1 cellular context compared by ENCODE assay signal in the genomic region with DNA sequence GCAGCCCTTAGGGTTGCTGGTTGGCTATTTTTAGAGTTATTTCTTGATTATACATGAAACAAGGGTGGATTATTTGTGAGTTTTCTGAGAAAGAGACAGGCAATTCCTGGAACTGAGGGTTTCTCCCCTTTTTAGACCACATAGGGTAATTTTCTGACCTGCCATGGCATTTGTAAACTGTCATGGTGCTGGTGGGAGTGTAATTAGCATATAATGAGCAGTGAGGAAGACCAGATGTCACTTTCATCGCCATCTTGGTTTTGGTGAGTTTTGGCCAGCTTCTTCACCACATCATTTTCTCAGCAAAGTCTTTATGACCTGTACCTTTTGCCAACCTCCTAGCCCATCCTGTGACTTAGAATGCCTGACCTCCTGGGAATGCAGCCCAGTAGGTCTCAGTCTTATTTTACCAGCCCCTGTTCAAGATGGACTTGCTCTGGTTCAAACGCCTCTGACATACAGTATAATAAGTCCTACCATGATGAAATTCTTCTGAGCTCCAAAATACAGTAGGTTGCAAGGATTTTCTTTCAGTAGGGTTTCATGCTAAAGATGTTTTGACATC.
TF ChIP-seq lines count a peak whose summit lies in the region.

No MANE protein-coding gene starts in this region.

TF ChIP-seq in HepG2, 621 proteins besides CTCF, POLR2A, EP300 and RAD21 (continued from another document):
- TF ChIP-seq, protein P1, sequence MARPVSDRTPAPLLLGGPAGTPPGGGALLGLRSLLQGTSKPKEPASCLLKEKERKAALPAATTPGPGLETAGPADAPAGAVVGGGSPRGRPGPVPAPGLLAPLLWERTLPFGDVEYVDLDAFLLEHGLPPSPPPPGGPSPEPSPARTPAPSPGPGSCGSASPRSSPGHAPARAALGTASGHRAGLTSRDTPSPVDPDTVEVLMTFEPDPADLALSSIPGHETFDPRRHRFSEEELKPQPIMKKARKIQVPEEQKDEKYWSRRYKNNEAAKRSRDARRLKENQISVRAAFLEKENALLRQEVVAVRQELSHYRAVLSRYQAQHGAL (CRISPR knock-in tag; IDR thresholded peaks at IDR 0.05; ENCODE audit: not compliant biosample characterization), result no peak
- TF ChIP-seq, protein P2, sequence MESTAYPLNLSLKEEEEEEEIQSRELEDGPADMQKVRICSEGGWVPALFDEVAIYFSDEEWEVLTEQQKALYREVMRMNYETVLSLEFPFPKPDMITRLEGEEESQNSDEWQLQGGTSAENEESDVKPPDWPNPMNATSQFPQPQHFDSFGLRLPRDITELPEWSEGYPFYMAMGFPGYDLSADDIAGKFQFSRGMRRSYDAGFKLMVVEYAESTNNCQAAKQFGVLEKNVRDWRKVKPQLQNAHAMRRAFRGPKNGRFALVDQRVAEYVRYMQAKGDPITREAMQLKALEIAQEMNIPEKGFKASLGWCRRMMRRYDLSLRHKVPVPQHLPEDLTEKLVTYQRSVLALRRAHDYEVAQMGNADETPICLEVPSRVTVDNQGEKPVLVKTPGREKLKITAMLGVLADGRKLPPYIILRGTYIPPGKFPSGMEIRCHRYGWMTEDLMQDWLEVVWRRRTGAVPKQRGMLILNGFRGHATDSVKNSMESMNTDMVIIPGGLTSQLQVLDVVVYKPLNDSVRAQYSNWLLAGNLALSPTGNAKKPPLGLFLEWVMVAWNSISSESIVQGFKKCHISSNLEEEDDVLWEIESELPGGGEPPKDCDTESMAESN (CRISPR knock-in tag; conservative IDR thresholded peaks at IDR 0.05), result 0 out of 2 replicates have a peak, but pooled peaks have one; percentile 25
- TF ChIP-seq, protein P3, sequence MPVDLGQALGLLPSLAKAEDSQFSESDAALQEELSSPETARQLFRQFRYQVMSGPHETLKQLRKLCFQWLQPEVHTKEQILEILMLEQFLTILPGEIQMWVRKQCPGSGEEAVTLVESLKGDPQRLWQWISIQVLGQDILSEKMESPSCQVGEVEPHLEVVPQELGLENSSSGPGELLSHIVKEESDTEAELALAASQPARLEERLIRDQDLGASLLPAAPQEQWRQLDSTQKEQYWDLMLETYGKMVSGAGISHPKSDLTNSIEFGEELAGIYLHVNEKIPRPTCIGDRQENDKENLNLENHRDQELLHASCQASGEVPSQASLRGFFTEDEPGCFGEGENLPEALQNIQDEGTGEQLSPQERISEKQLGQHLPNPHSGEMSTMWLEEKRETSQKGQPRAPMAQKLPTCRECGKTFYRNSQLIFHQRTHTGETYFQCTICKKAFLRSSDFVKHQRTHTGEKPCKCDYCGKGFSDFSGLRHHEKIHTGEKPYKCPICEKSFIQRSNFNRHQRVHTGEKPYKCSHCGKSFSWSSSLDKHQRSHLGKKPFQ (CRISPR knock-in tag; IDR thresholded peaks at IDR 0.05; ENCODE audit: insufficient replicate concordance), result peak; percentile 8
- TF ChIP-seq ZNF263 (CRISPR knock-in tag; IDR thresholded peaks at IDR 0.05), result no peak
- TF ChIP-seq RFXAP (CRISPR knock-in tag; IDR thresholded peaks at IDR 0.05; ENCODE audit: borderline replicate concordance), result no peak
- no peak for TF ChIP-seq GATAD2A (CRISPR knock-in tag; IDR thresholded peaks at IDR 0.05)
- TF ChIP-seq HMG20A (CRISPR knock-in tag; IDR thresholded peaks at IDR 0.05; ENCODE audit: borderline replicate concordance), result no peak
- no peak for TF ChIP-seq IRX3 (CRISPR knock-in tag; IDR thresholded peaks at IDR 0.05; ENCODE audit: borderline replicate concordance, low read depth)
- no peak for TF ChIP-seq TBX2 (CRISPR knock-in tag; IDR thresholded peaks at IDR 0.05; ENCODE audit: borderline replicate concordance)
- TF ChIP-seq NFYB (CRISPR knock-in tag; IDR thresholded peaks at IDR 0.05), result no peak
- TF ChIP-seq ZNF761 (CRISPR knock-in tag; conservative IDR thresholded peaks at IDR 0.05), result no peak
- no peak for TF ChIP-seq SNAPC2 (CRISPR knock-in tag; IDR thresholded peaks at IDR 0.05)
- TF ChIP-seq SMC3 (IDR thresholded peaks at IDR 0.05; ENCODE audit: low read length), result no peak
- no peak for TF ChIP-seq MED13 (CRISPR knock-in tag; IDR thresholded peaks at IDR 0.05)
- no peak for TF ChIP-seq ZNF20 (CRISPR knock-in tag; IDR thresholded peaks at IDR 0.05)
- TF ChIP-seq, protein P4, sequence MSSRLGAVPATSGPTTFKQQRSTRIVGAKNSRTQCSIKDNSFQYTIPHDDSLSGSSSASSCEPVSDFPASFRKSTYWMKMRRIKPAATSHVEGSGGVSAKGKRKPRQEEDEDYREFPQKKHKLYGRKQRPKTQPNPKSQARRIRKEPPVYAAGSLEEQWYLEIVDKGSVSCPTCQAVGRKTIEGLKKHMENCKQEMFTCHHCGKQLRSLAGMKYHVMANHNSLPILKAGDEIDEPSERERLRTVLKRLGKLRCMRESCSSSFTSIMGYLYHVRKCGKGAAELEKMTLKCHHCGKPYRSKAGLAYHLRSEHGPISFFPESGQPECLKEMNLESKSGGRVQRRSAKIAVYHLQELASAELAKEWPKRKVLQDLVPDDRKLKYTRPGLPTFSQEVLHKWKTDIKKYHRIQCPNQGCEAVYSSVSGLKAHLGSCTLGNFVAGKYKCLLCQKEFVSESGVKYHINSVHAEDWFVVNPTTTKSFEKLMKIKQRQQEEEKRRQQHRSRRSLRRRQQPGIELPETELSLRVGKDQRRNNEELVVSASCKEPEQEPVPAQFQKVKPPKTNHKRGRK (CRISPR knock-in tag; IDR thresholded peaks at IDR 0.05), result no peak
- TF ChIP-seq ZNF841 (CRISPR knock-in tag; IDR thresholded peaks at IDR 0.05; ENCODE audit: borderline replicate concordance), result no peak
- no peak for TF ChIP-seq POLR2G (IDR thresholded peaks at IDR 0.05; ENCODE audit: low read depth, low read length)
- TF ChIP-seq, protein P5, sequence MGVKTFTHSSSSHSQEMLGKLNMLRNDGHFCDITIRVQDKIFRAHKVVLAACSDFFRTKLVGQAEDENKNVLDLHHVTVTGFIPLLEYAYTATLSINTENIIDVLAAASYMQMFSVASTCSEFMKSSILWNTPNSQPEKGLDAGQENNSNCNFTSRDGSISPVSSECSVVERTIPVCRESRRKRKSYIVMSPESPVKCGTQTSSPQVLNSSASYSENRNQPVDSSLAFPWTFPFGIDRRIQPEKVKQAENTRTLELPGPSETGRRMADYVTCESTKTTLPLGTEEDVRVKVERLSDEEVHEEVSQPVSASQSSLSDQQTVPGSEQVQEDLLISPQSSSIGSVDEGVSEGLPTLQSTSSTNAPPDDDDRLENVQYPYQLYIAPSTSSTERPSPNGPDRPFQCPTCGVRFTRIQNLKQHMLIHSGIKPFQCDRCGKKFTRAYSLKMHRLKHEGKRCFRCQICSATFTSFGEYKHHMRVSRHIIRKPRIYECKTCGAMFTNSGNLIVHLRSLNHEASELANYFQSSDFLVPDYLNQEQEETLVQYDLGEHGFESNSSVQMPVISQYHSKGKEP (CRISPR knock-in tag; IDR thresholded peaks at IDR 0.05), result no peak
- TF ChIP-seq CBX2 (IDR thresholded peaks at IDR 0.05; ENCODE audit: low read depth, low read length), result no peak
- TF ChIP-seq CBX2 (CRISPR knock-in tag; IDR thresholded peaks at IDR 0.05; ENCODE audit: low read depth), result 0 out of 2 replicates have a peak, but pooled peaks have one; percentile 26
- no peak for TF ChIP-seq SNAPC4 (CRISPR knock-in tag; IDR thresholded peaks at IDR 0.05)
- no peak for TF ChIP-seq PATZ1 (CRISPR knock-in tag; IDR thresholded peaks at IDR 0.05)
- 0 out of 2 replicates have a peak, but pooled peaks have one; percentile 23 for TF ChIP-seq GFI1 (CRISPR knock-in tag; IDR thresholded peaks at IDR 0.05; ENCODE audit: borderline replicate concordance)
- no peak for TF ChIP-seq ZNF333 (CRISPR knock-in tag; IDR thresholded peaks at IDR 0.05; ENCODE audit: borderline replicate concordance)
- TF ChIP-seq ADNP (CRISPR knock-in tag; IDR thresholded peaks at IDR 0.05), result no peak
- no peak for TF ChIP-seq RFXANK (CRISPR knock-in tag; IDR thresholded peaks at IDR 0.05)
- TF ChIP-seq TRAFD1 (CRISPR knock-in tag; IDR thresholded peaks at IDR 0.05; ENCODE audit: borderline replicate concordance), result peak; percentile 6; the same call in 1 of the 2 replicates
- TF ChIP-seq ELK4 (CRISPR knock-in tag; IDR thresholded peaks at IDR 0.05; ENCODE audit: borderline replicate concordance), result no peak
- 0 out of 2 replicates have a peak, but pooled peaks have one; percentile 41 for TF ChIP-seq ARNT2 (CRISPR knock-in tag; IDR thresholded peaks at IDR 0.05; ENCODE audit: low read depth)
- TF ChIP-seq REXO4 (CRISPR knock-in tag; IDR thresholded peaks at IDR 0.05; ENCODE audit: borderline replicate concordance), result no peak
